15 cellular contexts compared by ENCODE assay signal in genomic region chr5:142491260-142491659, GRCh38.
DNase-seq lines count a peak whose midpoint lies in the region; ATAC-seq and TF ChIP-seq lines count a peak whose summit lies in the region.
"Had no signal": no experiment of that assay in that cellular context is flagged by ENCODE, and none has a peak within 500 bp of the region (broad histone marks: within the 10 kb centered on the region; RNA-seq: fewer than 3 reads in every experiment).

No MANE protein-coding gene starts in this region.

- H3K9me3 Mint-ChIP-seq in neural crest cell: no peaks in the 10 kb centered on the region
- H3K9me3 Mint-ChIP-seq: activated naive CD8-positive, alpha-beta T cell treated with anti-CD3 and anti-CD28 coated beads, Interleukin-2, amount 10 ng/mL, durations not matched to agents 7 days and 5 days had no signal

- peak overlapping the region; percentile 47 for H3K4me3 Mint-ChIP-seq in neural crest cell
- H3K4me3 Mint-ChIP-seq: activated naive CD8-positive, alpha-beta T cell treated with anti-CD3 and anti-CD28 coated beads, Interleukin-2, amount 10 ng/mL, durations not matched to agents 7 days and 5 days had no signal

- DNase-seq in heart right ventricle (peak in 1 of 2 donors; percentile 12), cardiac septum (ENCODE audit: low spot score) (no peak), globus pallidus (ENCODE audit: low spot score) (peak; percentile 76), neural crest cell (ENCODE audit: low read depth, low spot score) (peak; percentile 40), transverse colon (no peak), HT-29 (ENCODE audit: low spot score) (no peak), NCI-H146 treated with DMSO at 0.1 percent for 48 hours (lab: John Stamatoyannopoulos, UW; ENCODE audit: unreplicated experiment) (no peak)
- DNase-seq: activated naive CD8-positive, alpha-beta T cell treated with anti-CD3 and anti-CD28 coated beads, Interleukin-2, amount 10 ng/mL, durations not matched to agents 7 days and 5 days; Calu3; dermis blood vessel endothelial cell; mucosa of descending colon; NCI-H526; stimulated activated CD4-positive, alpha-beta T cell treated with anti-CD3 and anti-CD28 coated beads, Interleukin-12 subunit alpha, Interleukin-12 subunit beta, amount 100 ng/mL, for 4 hours had no signal

- no peak for TF ChIP-seq EP300 in transverse colon (IDR thresholded peaks at IDR 0.05; ENCODE audit: low read depth)

- intact Hi-C loops in heart right ventricle (cut with DNase I): loop anchor here in 1 of 10 donors (5.0 kb wide), 2 partner anchors 51 to 164 kb away; partner anchors contain the start of gene SPRY4
- intact Hi-C loops in cardiac septum (cut with DNase I): loop anchor here (5.0 kb wide), 1 partner anchor 54 kb away; no protein-coding TSS in a partner anchor
- intact Hi-C loops in transverse colon (cut with DNase I; ENCODE audit: low total_unique reads): no loop called here

- in situ Hi-C loops in transverse colon (cut with MboI; ENCODE audit: low pct_ligation_motif_present in 1 of 4, low pct_unique_long_range_greater_than_20kb in 1 of 4, low sequenced_read_pairs in 3 of 4): no loop called here

- TF ChIP-seq CTCF in heart right ventricle (IDR thresholded peaks at IDR 0.05) (no peak), neural crest cell (conservative IDR thresholded peaks at IDR 0.05) (no peak), transverse colon (IDR thresholded peaks at IDR 0.05) (no peak)

- peak overlapping the region; percentile 95 for H3K27ac Mint-ChIP-seq in neural crest cell (ENCODE audit: unreplicated experiment)
- H3K27ac Mint-ChIP-seq: activated naive CD8-positive, alpha-beta T cell treated with anti-CD3 and anti-CD28 coated beads, Interleukin-2, amount 10 ng/mL, durations not matched to agents 7 days and 5 days had no signal

- no peaks in the 10 kb centered on the region for H3K27me3 ChIP-seq in heart right ventricle
- no peaks in the 10 kb centered on the region for H3K27me3 ChIP-seq in transverse colon
- H3K27me3 ChIP-seq: SJSA1 had no signal

- H3K36me3 Mint-ChIP-seq in neural crest cell (ENCODE audit: low read depth): peaks cover 2% of the 10 kb centered on the region
- H3K36me3 Mint-ChIP-seq: activated naive CD8-positive, alpha-beta T cell treated with anti-CD3 and anti-CD28 coated beads, Interleukin-2, amount 10 ng/mL, durations not matched to agents 7 days and 5 days had no signal

- ATAC-seq in heart right ventricle: peak in 7 of 8 donors; percentile 33 to 75 (median 50)
- ATAC-seq in HG02852 (IDR thresholded peaks at IDR 0.05; ENCODE audit: unreplicated experiment): no peak
- ATAC-seq: mucosa of descending colon had no signal

- H3K27ac ChIP-seq in heart right ventricle (peak overlapping the region; percentile 4 to 83 (median 56)), transverse colon (peak overlapping the region in 3 of 4 donors; percentile 29 to 55 (median 50))
- H3K27ac ChIP-seq: SJSA1 had no signal

- H3K9me3 ChIP-seq in heart right ventricle (no peaks in the 10 kb centered on the region), transverse colon (no peaks in the 10 kb centered on the region)
- H3K9me3 ChIP-seq: mucosa of descending colon had no signal

- no peak for TF ChIP-seq POLR2A in transverse colon (IDR thresholded peaks at IDR 0.05)

- peaks cover 67% of the 10 kb centered on the region for H3K4me1 Mint-ChIP-seq in neural crest cell

- H3K4me3 ChIP-seq in heart right ventricle: no peak overlapping the region
- H3K4me3 ChIP-seq in transverse colon: no peak overlapping the region
- H3K4me3 ChIP-seq: mucosa of descending colon, SJSA1 had no signal

- H3K4me1 ChIP-seq in heart right ventricle (peaks cover 2 to 57% (median 19%) of the 10 kb centered on the region in 9 donors), transverse colon (no peaks in the 10 kb centered on the region)

- no peaks in the 10 kb centered on the region for H3K27me3 Mint-ChIP-seq in neural crest cell (ENCODE audit: low read depth)

- 57 to 58% methylated on average over 8 of the region's 8 CpGs for WGBS in heart right ventricle, 2 donors
- 52 to 67% methylated on average over 4 to 8 of the region's 8 CpGs for WGBS in transverse colon (ENCODE audit: low coverage in 1 of 2), 2 donors

- H3K36me3 ChIP-seq in heart right ventricle (no peaks in the 10 kb centered on the region), transverse colon (no peaks in the 10 kb centered on the region)
- H3K36me3 ChIP-seq: SJSA1 had no signal

Comparison
In these comparisons a context has a peak if more than half of its experiments do, and no peak if none do; other contexts are left out.
1. DNase-seq: peak in globus pallidus (single experiment) and neural crest cell (single experiment); none in cardiac septum (single experiment), transverse colon (single experiment), HT-29 (single experiment) and NCI-H146 treated with DMSO at 0.1 percent for 48 hours (single experiment).